1 cellular context compared by ENCODE assay signal in the genomic region with DNA sequence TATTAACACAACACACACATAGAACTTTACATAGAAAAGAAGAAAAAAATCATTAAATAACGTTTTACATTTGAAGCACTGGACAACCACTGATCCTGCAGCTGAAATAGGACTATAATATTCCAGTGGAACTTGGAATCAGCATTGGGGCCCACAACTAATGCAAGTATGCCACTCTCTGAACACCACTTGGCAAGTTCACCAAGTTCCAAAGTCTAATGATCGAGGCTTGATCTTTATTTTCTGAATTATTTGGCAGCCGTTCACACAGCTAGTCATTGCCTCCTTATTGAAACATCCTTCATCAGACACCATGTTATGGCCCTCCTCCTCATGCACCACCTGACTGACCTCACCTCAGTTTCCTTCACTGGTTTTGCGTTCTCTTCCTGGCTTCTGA.
TF ChIP-seq lines count a peak whose summit lies in the region.

No MANE protein-coding gene starts in this region.

TF ChIP-seq in HepG2, 621 proteins besides CTCF, POLR2A, EP300 and RAD21 (continued from another document):
- TF ChIP-seq, protein P1, sequence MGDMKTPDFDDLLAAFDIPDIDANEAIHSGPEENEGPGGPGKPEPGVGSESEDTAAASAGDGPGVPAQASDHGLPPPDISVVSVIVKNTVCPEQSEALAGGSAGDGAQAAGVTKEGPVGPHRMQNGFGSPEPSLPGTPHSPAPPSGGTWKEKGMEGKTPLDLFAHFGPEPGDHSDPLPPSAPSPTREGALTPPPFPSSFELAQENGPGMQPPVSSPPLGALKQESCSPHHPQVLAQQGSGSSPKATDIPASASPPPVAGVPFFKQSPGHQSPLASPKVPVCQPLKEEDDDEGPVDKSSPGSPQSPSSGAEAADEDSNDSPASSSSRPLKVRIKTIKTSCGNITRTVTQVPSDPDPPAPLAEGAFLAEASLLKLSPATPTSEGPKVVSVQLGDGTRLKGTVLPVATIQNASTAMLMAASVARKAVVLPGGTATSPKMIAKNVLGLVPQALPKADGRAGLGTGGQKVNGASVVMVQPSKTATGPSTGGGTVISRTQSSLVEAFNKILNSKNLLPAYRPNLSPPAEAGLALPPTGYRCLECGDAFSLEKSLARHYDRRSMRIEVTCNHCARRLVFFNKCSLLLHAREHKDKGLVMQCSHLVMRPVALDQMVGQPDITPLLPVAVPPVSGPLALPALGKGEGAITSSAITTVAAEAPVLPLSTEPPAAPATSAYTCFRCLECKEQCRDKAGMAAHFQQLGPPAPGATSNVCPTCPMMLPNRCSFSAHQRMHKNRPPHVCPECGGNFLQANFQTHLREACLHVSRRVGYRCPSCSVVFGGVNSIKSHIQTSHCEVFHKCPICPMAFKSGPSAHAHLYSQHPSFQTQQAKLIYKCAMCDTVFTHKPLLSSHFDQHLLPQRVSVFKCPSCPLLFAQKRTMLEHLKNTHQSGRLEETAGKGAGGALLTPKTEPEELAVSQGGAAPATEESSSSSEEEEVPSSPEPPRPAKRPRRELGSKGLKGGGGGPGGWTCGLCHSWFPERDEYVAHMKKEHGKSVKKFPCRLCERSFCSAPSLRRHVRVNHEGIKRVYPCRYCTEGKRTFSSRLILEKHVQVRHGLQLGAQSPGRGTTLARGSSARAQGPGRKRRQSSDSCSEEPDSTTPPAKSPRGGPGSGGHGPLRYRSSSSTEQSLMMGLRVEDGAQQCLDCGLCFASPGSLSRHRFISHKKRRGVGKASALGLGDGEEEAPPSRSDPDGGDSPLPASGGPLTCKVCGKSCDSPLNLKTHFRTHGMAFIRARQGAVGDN (CRISPR knock-in tag; IDR thresholded peaks at IDR 0.05), result no peak
- no peak for TF ChIP-seq ZNF788 (CRISPR knock-in tag; IDR thresholded peaks at IDR 0.05; ENCODE audit: borderline replicate concordance)
- TF ChIP-seq ZNF430 (CRISPR knock-in tag; IDR thresholded peaks at IDR 0.05), result no peak
- TF ChIP-seq GPN1 (CRISPR knock-in tag; IDR thresholded peaks at IDR 0.05; ENCODE audit: borderline replicate concordance), result no peak
- no peak for TF ChIP-seq HNRNPUL1 (IDR thresholded peaks at IDR 0.05; ENCODE audit: low read depth, low read length)
- no peak for TF ChIP-seq ZBTB10 (CRISPR knock-in tag; IDR thresholded peaks at IDR 0.05; ENCODE audit: borderline replicate concordance)
- TF ChIP-seq CAMTA2 (CRISPR knock-in tag; IDR thresholded peaks at IDR 0.05; ENCODE audit: borderline replicate concordance), result no peak
- no peak for TF ChIP-seq HMGXB4 (CRISPR knock-in tag; IDR thresholded peaks at IDR 0.05; ENCODE audit: borderline replicate concordance in 1 of 2, low read depth in 1 of 2)
- TF ChIP-seq TCF7 (IDR thresholded peaks at IDR 0.05; ENCODE audit: low read depth), result no peak
- TF ChIP-seq MBD4 (IDR thresholded peaks at IDR 0.05; ENCODE audit: borderline replicate concordance, low read length), result no peak
